11 cellular contexts compared by ENCODE assay signal in the genomic region with DNA sequence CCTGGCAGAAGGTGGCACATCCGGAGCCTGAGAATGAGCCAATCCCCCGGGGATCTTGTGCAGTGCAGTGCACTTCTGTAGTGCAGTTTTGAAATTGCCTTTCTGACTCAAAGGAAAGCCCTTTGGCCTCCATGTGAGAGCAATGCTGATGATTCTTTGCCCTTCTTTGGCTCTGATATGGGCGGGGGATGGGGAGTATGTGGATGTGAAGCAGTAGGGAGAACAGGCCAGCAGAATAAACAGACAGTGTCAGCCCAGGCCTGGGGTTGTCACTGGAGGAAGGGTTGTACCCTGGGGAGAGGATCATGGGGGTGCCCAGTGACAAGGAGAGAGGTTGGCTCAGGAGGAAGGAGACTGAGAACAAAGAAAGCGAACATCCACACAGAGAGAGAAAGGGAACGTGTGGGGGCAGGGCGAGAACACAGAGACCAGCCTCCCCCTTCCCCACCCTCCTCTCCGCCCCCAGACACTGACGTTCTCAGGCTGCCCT.
DNase-seq lines count a peak whose midpoint lies in the region; ATAC-seq and TF ChIP-seq lines count a peak whose summit lies in the region.
"Had no signal": no experiment of that assay in that cellular context is flagged by ENCODE, and none has a peak within 500 bp of the region (broad histone marks: within the 10 kb centered on the region; RNA-seq: fewer than 3 reads in every experiment).

No MANE protein-coding gene starts in this region.

- no peak overlapping the region for H3K27ac ChIP-seq in HEK293 (ENCODE audit: extremely low read depth, low read depth, low read length)
- H3K27ac ChIP-seq: body of pancreas had no signal

- no peaks in the 10 kb centered on the region for H3K9me3 Mint-ChIP-seq in central memory CD8-positive, alpha-beta T cell
- no peaks in the 10 kb centered on the region for H3K9me3 Mint-ChIP-seq in nephron

- H3K4me1 ChIP-seq in HEK293 (ENCODE audit: control insufficient read depth, insufficient read depth, low read length): no peaks in the 10 kb centered on the region
- H3K4me1 ChIP-seq: body of pancreas had no signal

- CTCF ChIA-PET in HEK293 (lab: Yijun Ruan, JAX): interaction anchor here (1.3 kb wide), 1 partner anchor 16 kb away, joined by 3 read pairs; no protein-coding TSS in a partner anchor

- H3K36me3 ChIP-seq in HEK293 (ENCODE audit: control insufficient read depth in 2 of 2, insufficient read depth in 1 of 2, low read length in 2 of 2): no peaks in the 10 kb centered on the region

- H3K36me3 Mint-ChIP-seq in central memory CD8-positive, alpha-beta T cell (ENCODE audit: insufficient read depth): no peaks in the 10 kb centered on the region
- no peaks in the 10 kb centered on the region for H3K36me3 Mint-ChIP-seq in nephron (ENCODE audit: low read depth)

- TF ChIP-seq CTCF in HEK293 (tag by site-specific recombination; IDR thresholded peaks at IDR 0.05) (no peak), nephron (IDR thresholded peaks at IDR 0.05; ENCODE audit: unreplicated experiment in 3 of 3) (no peak)

- peaks cover 31% of the 10 kb centered on the region for H3K27me3 Mint-ChIP-seq in central memory CD8-positive, alpha-beta T cell
- H3K27me3 Mint-ChIP-seq in nephron (ENCODE audit: low read depth): peaks cover 19% of the 10 kb centered on the region

- POLR2A ChIA-PET in HEK293 (lab: Yijun Ruan, JAX): no interaction called here

- peak; percentile 61 for DNase-seq in ELF-1 (ENCODE audit: low read depth, low spot score)
- DNase-seq in central memory CD8-positive, alpha-beta T cell (ENCODE audit: low spot score in 2 of 2): no peak
- DNase-seq in 8988T: no peak
- DNase-seq in activated naive CD4-positive, alpha-beta T cell treated with anti-CD3 and anti-CD28 coated beads, Interleukin-2, amount 50 U/mL, for 16 hours: no peak
- DNase-seq in erythroblast (lab: John Stamatoyannopoulos, UW): no peak
- DNase-seq: activated CD4-positive, CD25-positive, alpha-beta regulatory T cell treated with anti-CD3 and anti-CD28 coated beads, Interleukin-2, amount 50 U/mL, for 72 hours; DMS53 had no signal

- no peaks in the 10 kb centered on the region for H3K4me1 Mint-ChIP-seq in central memory CD8-positive, alpha-beta T cell
- peaks cover 45% of the 10 kb centered on the region for H3K4me1 Mint-ChIP-seq in nephron

- no peaks in the 10 kb centered on the region for H3K9me3 ChIP-seq in HEK293 (ENCODE audit: control insufficient read depth, insufficient read depth, low read depth, low read length)
- H3K9me3 ChIP-seq: body of pancreas had no signal

- no peak for TF ChIP-seq POLR2A in erythroblast (IDR thresholded peaks at IDR 0.05; ENCODE audit: low read length)

- ATAC-seq in central memory CD8-positive, alpha-beta T cell (replicated peaks; ENCODE audit: extremely low read depth, poor library complexity, severe bottlenecking): no peak
- no peak for ATAC-seq in GM18517 (IDR thresholded peaks at IDR 0.05; ENCODE audit: unreplicated experiment)
- ATAC-seq: body of pancreas had no signal

- no peak overlapping the region for H3K4me3 ChIP-seq in HEK293 (ENCODE audit: low read depth, low read length)
- H3K4me3 ChIP-seq: body of pancreas had no signal

- H3K27ac Mint-ChIP-seq in central memory CD8-positive, alpha-beta T cell (ENCODE audit: low read depth): peak overlapping the region; percentile 7
- peak overlapping the region; percentile 2 to 93 (median 78) for H3K27ac Mint-ChIP-seq in nephron

- H3K4me3 Mint-ChIP-seq in central memory CD8-positive, alpha-beta T cell: no peak overlapping the region
- peak overlapping the region in 2 of 3 experiments; percentile 10 to 45 for H3K4me3 Mint-ChIP-seq in nephron

TF ChIP-seq in HEK293, 187 proteins besides CTCF, POLR2A, EP300 and RAD21:
- TF ChIP-seq ZBTB20 (tag by site-specific recombination; IDR thresholded peaks at IDR 0.05) (no peak), ZNF560 (tag by site-specific recombination; IDR thresholded peaks at IDR 0.05; ENCODE audit: borderline replicate concordance) (no peak), ZFHX2 (tag by site-specific recombination; conservative IDR thresholded peaks at IDR 0.05) (peak; percentile 39), SCRT1 (tag by site-specific recombination; IDR thresholded peaks at IDR 0.05; ENCODE audit: borderline replicate concordance) (no peak), ZNF2 (tag by site-specific recombination; IDR thresholded peaks at IDR 0.05) (no peak)
